ENCODE assay signal across 23 cellular contexts in the genomic region with DNA sequence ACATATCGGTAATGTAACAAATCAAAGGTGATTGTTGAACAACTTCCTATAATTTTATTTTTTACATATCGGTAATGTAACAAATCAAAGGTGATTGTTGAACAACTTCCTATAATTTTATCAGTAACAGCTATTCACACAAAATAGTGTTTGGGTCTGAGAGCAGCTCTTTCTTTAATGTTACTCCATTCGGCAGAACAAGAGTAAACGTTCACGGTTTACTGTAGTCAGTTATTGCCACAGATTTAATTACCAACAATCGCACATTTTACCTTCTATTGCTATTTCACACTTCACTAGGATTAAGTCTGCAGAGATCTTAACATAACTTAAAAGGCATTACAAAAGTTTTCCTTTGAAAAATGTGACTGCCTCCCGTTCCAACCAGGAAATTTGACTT. TPM values are rescaled to one million over a fixed set of nuclear protein-coding genes. Genes with fewer than 3 reads are reported as not detected.
DNase-seq lines count a peak whose midpoint lies in the region; ATAC-seq, FAIRE-seq and TF ChIP-seq lines count a peak whose summit lies in the region.
"Had no signal": no experiment of that assay in that cellular context is flagged by ENCODE, and none has a peak within 500 bp of the region (broad histone marks: within the 10 kb centered on the region; RNA-seq: fewer than 3 reads in every experiment).

No MANE protein-coding gene starts in this region.

- TF ChIP-seq CTCF in GM12878 (IDR thresholded peaks at IDR 0.05 in 2 of 3, conservative IDR thresholded peaks at IDR 0.05 in 1 of 3; ENCODE audit: control insufficient read depth in 2 of 3, extremely low read depth in 1 of 3, insufficient read depth in 1 of 3, low read depth in 3 of 3, low read length in 3 of 3) (no peak), glutamatergic neuron (IDR thresholded peaks at IDR 0.05; ENCODE audit: partially characterized antibody, unreplicated experiment) (no peak), sigmoid colon (IDR thresholded peaks at IDR 0.05) (no peak)

- no peak overlapping the region for H3K27ac Mint-ChIP-seq in glutamatergic neuron (ENCODE audit: unreplicated experiment)
- H3K27ac Mint-ChIP-seq: activated CD8-positive, alpha-beta T cell treated with anti-CD3 and anti-CD28 coated beads, Interleukin-2, amount 10 ng/mL, durations not matched to agents 7 days and 5 days; immature natural killer cell; type B pancreatic cell had no signal

- WGBS in GM12878 (ENCODE audit: insufficient coverage, insufficient replicate concordance, low lambda C conversion rate, missing lambda C conversion rate): 70% methylated on average over 7 of the region's 7 CpGs
- 23 to 64% methylated on average over 7 of the region's 7 CpGs for WGBS in sigmoid colon, 2 donors

- no peak for TF ChIP-seq POLR2A in GM12878 (IDR thresholded peaks at IDR 0.05; ENCODE audit: low read depth, low read length)
- TF ChIP-seq POLR2A in sigmoid colon (IDR thresholded peaks at IDR 0.05): no peak

- H3K9me3 ChIP-seq in GM12878 (replicated peaks; ENCODE audit: control insufficient read depth, insufficient read depth, low read length) (no peaks in the 10 kb centered on the region), sigmoid colon (no peaks in the 10 kb centered on the region)
- H3K9me3 ChIP-seq: adrenal gland had no signal

- peak; percentile 54 for FAIRE-seq in G401.6 (lab: Jason Lieb, UNC)
- FAIRE-seq in GM12878 (lab: Jason Lieb, UNC): no peak
- FAIRE-seq: bronchial epithelial cell had no signal

- no peaks in the 10 kb centered on the region for H3K36me3 Mint-ChIP-seq in glutamatergic neuron (ENCODE audit: unreplicated experiment)
- H3K36me3 Mint-ChIP-seq: immature natural killer cell had no signal

- H3K4me3 Mint-ChIP-seq in glutamatergic neuron (ENCODE audit: unreplicated experiment): peak overlapping the region; percentile 10
- H3K4me3 Mint-ChIP-seq: activated CD8-positive, alpha-beta T cell treated with anti-CD3 and anti-CD28 coated beads, Interleukin-2, amount 10 ng/mL, durations not matched to agents 7 days and 5 days; immature natural killer cell; type B pancreatic cell had no signal

- DNase-seq in GM12878 (ENCODE audit: low read depth, low spot score) (no peak), glutamatergic neuron (no peak), sigmoid colon (no peak), AG08396 (ENCODE audit: low spot score) (no peak), DMS79 (lab: John Stamatoyannopoulos, UW) (no peak), NCI-H2196 treated with DMSO at 0.1 percent for 48 hours (lab: John Stamatoyannopoulos, UW; ENCODE audit: unreplicated experiment) (no peak), NAMALWA (ENCODE audit: low spot score) (no peak)
- DNase-seq: activated CD4-positive, CD25-positive, alpha-beta regulatory T cell treated with anti-CD3 and anti-CD28 coated beads, Interleukin-2, amount 50 U/mL, for 72 hours; activated CD8-positive, alpha-beta T cell treated with anti-CD3 and anti-CD28 coated beads, Interleukin-2, amount 10 ng/mL, durations not matched to agents 7 days and 5 days; adrenal gland; immature natural killer cell; KBM-7; NCI-H1048; NCI-H187; NCI-H2227 treated with DMSO at 0.1 percent for 48 hours; NCI-H82; nucleus accumbens; SHP77 treated with DMSO at 0.1 percent for 48 hours; stimulated activated CD4-positive, alpha-beta T cell treated with anti-CD3 and anti-CD28 coated beads, Interleukin-12 subunit alpha, Interleukin-12 subunit beta, amount 100 ng/mL, for 4 hours had no signal

- H3K79me2 ChIP-seq in GM12878 (ENCODE audit: control insufficient read depth, insufficient read depth, low read length): no peaks in the 10 kb centered on the region

- no peak overlapping the region for H3K27ac ChIP-seq in GM12878 (ENCODE audit: control insufficient read depth, insufficient read depth)
- peak overlapping the region in 3 of 4 donors; percentile 57 to 95 (median 93) for H3K27ac ChIP-seq in sigmoid colon
- H3K27ac ChIP-seq: C4-2B had no signal

- H3K27me3 ChIP-seq in GM12878 (replicated peaks in 1 of 2; ENCODE audit: control insufficient read depth in 2 of 2, insufficient read depth in 2 of 2, low read length in 1 of 2) (peaks cover 0 to under 1% of the 10 kb centered on the region in 2 experiments), sigmoid colon (no peaks in the 10 kb centered on the region)
- H3K27me3 ChIP-seq: adrenal gland had no signal

- ATAC-seq in GM12878: no peak
- ATAC-seq: activated CD8-positive, alpha-beta T cell treated with anti-CD3 and anti-CD28 coated beads, Interleukin-2, amount 10 ng/mL, durations not matched to agents 7 days and 5 days had no signal

- peaks cover 8% of the 10 kb centered on the region for H3K9me3 Mint-ChIP-seq in glutamatergic neuron (ENCODE audit: unreplicated experiment)
- H3K9me3 Mint-ChIP-seq: immature natural killer cell, type B pancreatic cell had no signal

- POLR2A ChIA-PET in GM12878 (lab: Charles Lee): interaction anchor here (0.6 to 1.3 kb wide), 2 partner anchors 10 to 207 kb away, joined by 3 to 11 read pairs; no protein-coding TSS in a partner anchor

- no peak for TF ChIP-seq RAD21 in GM12878 (IDR thresholded peaks at IDR 0.05; ENCODE audit: insufficient read depth, low read depth, low read length)

- intact Hi-C loops in GM12878 (cut with micrococcal nuclease; ENCODE audit: unreplicated experiment) (no loop called here), sigmoid colon (cut with DNase I) (loop anchor here (5.0 kb wide), 1 partner anchor 178 kb away; no protein-coding TSS in a partner anchor)

- no peak for TF ChIP-seq EP300 in GM12878 (IDR thresholded peaks at IDR 0.05; ENCODE audit: borderline replicate concordance in 1 of 2, control insufficient read depth in 1 of 2, low read depth in 2 of 2, low read length in 2 of 2)
- TF ChIP-seq EP300 in sigmoid colon (IDR thresholded peaks at IDR 0.05): no peak

- H3K4me2 ChIP-seq in GM12878 (ENCODE audit: control insufficient read depth, insufficient read depth): no peak overlapping the region

- H3K4me1 ChIP-seq in GM12878 (ENCODE audit: control insufficient read depth, insufficient read depth, low read length): no peaks in the 10 kb centered on the region
- peaks cover 0 to 82% (median 71%) of the 10 kb centered on the region in 4 donors for H3K4me1 ChIP-seq in sigmoid colon

- in situ Hi-C loops in GM12878 (cut with MboI): no loop called here

- no TSS peak for BruUV-seq in GM12878 (replicated peaks; lab: Mats Ljungman, UMichigan)

- CTCF ChIA-PET in GM12878 (lab: Yijun Ruan, JAX): interaction anchor here (1.0 to 3.3 kb wide), 3 partner anchors 10 to 196 kb away, joined by 4 to 16 read pairs (median 11); no protein-coding TSS in a partner anchor

- RAD21 ChIA-PET in GM12878 (lab: Charles Lee; ENCODE audit: unreplicated experiment): interaction anchor here (0.9 to 1.8 kb wide), 7 partner anchors 9 to 159 kb away, joined by 3 to 11 read pairs (median 4); no protein-coding TSS in a partner anchor

- SMC1A ChIA-PET in GM12878 (lab: Charles Lee; ENCODE audit: uncharacterized antibody, unreplicated experiment): interaction anchor here (0.7 to 4.1 kb wide), 16 partner anchors 8 to 268 kb away, joined by 3 to 38 read pairs (median 4); no protein-coding TSS in a partner anchor

- no peak overlapping the region for H3K9ac ChIP-seq in GM12878 (ENCODE audit: control insufficient read depth, insufficient read depth, low read length)

- no peak overlapping the region for H3K4me3 ChIP-seq in GM12878
- H3K4me3 ChIP-seq in sigmoid colon: peak overlapping the region in 1 of 4 donors; percentile 12
- H3K4me3 ChIP-seq: adrenal gland had no signal

- peaks cover 51% of the 10 kb centered on the region for H3K4me1 Mint-ChIP-seq in glutamatergic neuron (ENCODE audit: low read depth, unreplicated experiment)

- H3K27me3 Mint-ChIP-seq in glutamatergic neuron (ENCODE audit: unreplicated experiment): peaks cover 2% of the 10 kb centered on the region
- H3K27me3 Mint-ChIP-seq: type B pancreatic cell had no signal

- no peaks in the 10 kb centered on the region for H4K20me1 ChIP-seq in GM12878 (ENCODE audit: control insufficient read depth, insufficient read depth)

- H2AFZ ChIP-seq in GM12878 (ENCODE audit: control insufficient read depth, low read depth, low read length): no peak overlapping the region

- H3K36me3 ChIP-seq in GM12878 (ENCODE audit: control insufficient read depth in 2 of 2, insufficient read depth in 2 of 2, low read length in 1 of 2): no peaks in the 10 kb centered on the region
- H3K36me3 ChIP-seq in sigmoid colon: no peaks in the 10 kb centered on the region
- H3K36me3 ChIP-seq: adrenal gland had no signal

TF ChIP-seq in GM12878, 131 proteins besides CTCF, POLR2A, EP300 and RAD21 (continues in another document):
- TF ChIP-seq, protein P1, sequence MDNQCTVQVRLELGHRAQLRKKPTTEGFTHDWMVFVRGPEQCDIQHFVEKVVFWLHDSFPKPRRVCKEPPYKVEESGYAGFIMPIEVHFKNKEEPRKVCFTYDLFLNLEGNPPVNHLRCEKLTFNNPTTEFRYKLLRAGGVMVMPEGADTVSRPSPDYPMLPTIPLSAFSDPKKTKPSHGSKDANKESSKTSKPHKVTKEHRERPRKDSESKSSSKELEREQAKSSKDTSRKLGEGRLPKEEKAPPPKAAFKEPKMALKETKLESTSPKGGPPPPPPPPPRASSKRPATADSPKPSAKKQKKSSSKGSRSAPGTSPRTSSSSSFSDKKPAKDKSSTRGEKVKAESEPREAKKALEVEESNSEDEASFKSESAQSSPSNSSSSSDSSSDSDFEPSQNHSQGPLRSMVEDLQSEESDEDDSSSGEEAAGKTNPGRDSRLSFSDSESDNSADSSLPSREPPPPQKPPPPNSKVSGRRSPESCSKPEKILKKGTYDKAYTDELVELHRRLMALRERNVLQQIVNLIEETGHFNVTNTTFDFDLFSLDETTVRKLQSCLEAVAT (IDR thresholded peaks at IDR 0.05): peak; percentile 91
- no peak for TF ChIP-seq TCF12 (IDR thresholded peaks at IDR 0.05; ENCODE audit: low read depth, low read length)

RNA-seq across cellular contexts. Expression of a gene that starts 6.4 kb away (rescaled TPM):
- total RNA-seq in GM12878 (2013; cell fraction: nucleolus; rRNA removed): 53.9 and 71.0 TPM in 2 replicates
- total RNA-seq in GM12878 (2014; rRNA removed): 0.16 and 0.40 TPM in 2 replicates
- total RNA-seq in GM12878 (2014; rRNA removed; fragmentation: Illumina TruSeq; extraction: Trizol): 0.31 and 0.37 TPM in 2 replicates
- 1.0 and 1.1 TPM in 2 replicates for total RNA-seq in GM12878 (2021)
- polyA plus RNA-seq in GM12878 (2011; ENCODE audit: low read depth): 0.05 TPM
- polyA plus RNA-seq in GM12878 (2011; rRNA removed): 47.2 and 61.4 TPM in 2 replicates
- 14.2 and 18.8 TPM in 2 replicates for polyA plus RNA-seq in GM12878 (2011; cell fraction: cytosol; rRNA removed)
- polyA plus RNA-seq in GM12878 (2011; cell fraction: nucleus; rRNA removed): 81.8 and 82.7 TPM in 2 replicates
- polyA plus RNA-seq in GM12878 (2012): 0.04 TPM in 2 replicates
- polyA plus RNA-seq in GM12878 (2014; fragmentation: Illumina TruSeq; extraction: Trizol): 1.1 and 1.3 TPM in 2 replicates
- polyA plus RNA-seq in GM12878 (2014; fragmentation: Nextera tagmentation; extraction: Ambion mirVana): under 1 TPM; 0.15 to 0.50 TPM
- polyA plus RNA-seq in GM12878 (2014; rRNA removed): 0.41 and 1.0 TPM in 2 replicates
- under 1 TPM; 0.32 to 0.48 TPM for polyA plus RNA-seq in GM12878 (2016; fragmentation: Nextera tagmentation; extraction: Ambion mirVana)
- 37.2 and 134 TPM in 2 replicates for polyA minus RNA-seq in GM12878 (2011; rRNA and poly(A)+ RNA removed)
- polyA minus RNA-seq in GM12878 (2011; cell fraction: cytosol; rRNA and poly(A)+ RNA removed): 16.3 and 19.9 TPM in 2 replicates
- 17.2 and 28.0 TPM in 2 replicates for polyA minus RNA-seq in GM12878 (2011; cell fraction: nucleus; rRNA and poly(A)+ RNA removed)
- total RNA-seq in glutamatergic neuron (ENCODE audit: unreplicated experiment): 72.8 TPM
- 10 to 100 TPM; 49.5 to 79.2 (median 59.0) TPM for total RNA-seq in sigmoid colon
- 10 to 100 TPM; 21.6 to 25.9 (median 25.2) TPM for polyA plus RNA-seq in sigmoid colon
